Comparison of ENCODE assay signal across 17 cellular contexts in the genomic region with DNA sequence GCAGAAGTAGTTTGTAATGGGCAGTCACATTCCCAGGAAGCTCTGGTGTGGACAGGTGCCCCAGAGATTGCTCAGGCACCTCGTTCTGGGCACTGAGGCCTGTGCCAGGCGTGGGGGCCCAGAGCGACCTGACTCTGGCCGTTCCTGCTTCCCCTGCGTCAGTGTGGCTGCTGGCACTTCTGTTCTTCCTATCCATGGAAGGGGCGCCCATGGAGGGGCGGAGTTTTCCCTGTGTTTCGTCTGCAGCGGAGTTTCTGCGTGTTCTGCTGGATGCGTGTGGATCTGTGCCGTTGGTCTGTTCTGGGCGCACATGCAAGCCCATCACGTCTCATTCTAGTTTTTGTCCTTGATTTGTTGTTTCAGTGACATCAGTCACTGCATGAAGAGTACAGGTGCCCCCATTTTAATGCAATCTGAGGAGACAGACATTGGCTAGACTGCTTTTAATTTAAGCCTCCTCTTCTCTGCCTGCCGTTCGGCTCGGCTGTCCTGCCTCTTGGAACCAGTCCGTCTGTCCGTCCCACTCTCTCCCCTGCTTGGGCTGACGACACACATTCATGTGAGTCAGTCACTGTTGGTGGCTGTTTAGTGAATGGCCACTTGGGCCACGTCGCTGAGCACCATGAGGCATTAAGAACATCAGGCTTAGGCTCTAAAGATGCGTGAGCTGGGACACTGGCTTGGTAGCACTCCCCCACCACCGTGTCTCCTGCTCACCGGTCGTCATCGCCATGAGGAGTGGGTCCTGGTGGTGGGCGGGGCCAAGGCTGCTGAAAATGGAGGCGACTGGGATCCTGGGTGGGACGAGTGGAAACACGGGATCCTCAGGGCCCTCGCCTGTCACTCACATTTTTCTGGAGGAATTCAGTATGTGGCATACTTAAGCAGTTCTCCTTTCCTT.
DNase-seq lines count a peak whose midpoint lies in the region; ATAC-seq and TF ChIP-seq lines count a peak whose summit lies in the region.
"Had no signal": no experiment of that assay in that cellular context is flagged by ENCODE, and none has a peak within 500 bp of the region (broad histone marks: within the 10 kb centered on the region; RNA-seq: fewer than 3 reads in every experiment).

No MANE protein-coding gene starts in this region.

- H3K4me1 ChIP-seq in Peyer's patch (no peaks in the 10 kb centered on the region), breast epithelium (no peaks in the 10 kb centered on the region)
- H3K4me1 ChIP-seq: Caco-2 had no signal

- H3K9me3 ChIP-seq in Peyer's patch (peaks cover 0 to 5% (median 0%) of the 10 kb centered on the region in 4 donors), breast epithelium (no peaks in the 10 kb centered on the region)
- H3K9me3 ChIP-seq: Caco-2 had no signal

- intact Hi-C loops in breast epithelium (cut with DNase I; ENCODE audit: low total_unique reads), result no loop called here

- H3K27ac ChIP-seq in Peyer's patch (no peak overlapping the region), breast epithelium (no peak overlapping the region)
- H3K27ac ChIP-seq: 22Rv1, BLaER1, HL-60 had no signal

- no peak overlapping the region for H3K4me3 ChIP-seq in Peyer's patch
- no peak overlapping the region for H3K4me3 ChIP-seq in breast epithelium
- H3K4me3 ChIP-seq: BLaER1 had no signal

- H3K36me3 ChIP-seq in Peyer's patch (peaks cover 0 to 21% (median 0%) of the 10 kb centered on the region in 3 donors), breast epithelium (no peaks in the 10 kb centered on the region)

- H3K27me3 ChIP-seq in Peyer's patch (no peaks in the 10 kb centered on the region), breast epithelium (no peaks in the 10 kb centered on the region)
- H3K27me3 ChIP-seq: BLaER1 had no signal

- peaks cover 3% of the 10 kb centered on the region for H3K9me3 Mint-ChIP-seq in neural crest cell
- peaks cover 19 to 25% of the 10 kb centered on the region in 2 donors for H3K9me3 Mint-ChIP-seq in stimulated activated naive B cell treated with anti-CD40 and anti-IgM and Interleukin-4, amounts not matched to agents 10 μg/mL and 1 μg/mL and 100 μg/mL, for 72 hours
- H3K9me3 Mint-ChIP-seq: HFFc6 had no signal

- TF ChIP-seq POLR2A in Peyer's patch (IDR thresholded peaks at IDR 0.05), result no peak
- no peak for TF ChIP-seq POLR2A in breast epithelium (IDR thresholded peaks at IDR 0.05)

- DNase-seq in activated effector memory CD4-positive, alpha-beta T cell treated with anti-CD3 and anti-CD28 coated beads, Interleukin-2, amount 50 U/mL, for 16 hours, result peak; percentile 44
- no peak for DNase-seq in activated effector memory CD4-positive, alpha-beta T cell treated with Interleukin-2 at 50 U/mL for 16 hours
- peak in 2 of 3 donors; percentile 30 to 42 for DNase-seq in Peyer's patch
- no peak for DNase-seq in neural crest cell (ENCODE audit: low read depth, low spot score)
- no peak for DNase-seq in stimulated activated naive B cell treated with anti-CD40 and anti-IgM and Interleukin-4, amounts not matched to agents 10 μg/mL and 1 μg/mL and 100 μg/mL, for 72 hours
- DNase-seq in breast epithelium (ENCODE audit: low spot score in 2 of 2), result no peak
- DNase-seq in NCI-H146 (lab: John Stamatoyannopoulos, UW), result no peak
- DNase-seq: CD8-positive, alpha-beta memory T cell; DND-41; GDM1; HCEC 1CT; HFFc6 had no signal

- H3K4me1 Mint-ChIP-seq in neural crest cell, result peaks cover 9% of the 10 kb centered on the region
- H3K4me1 Mint-ChIP-seq in stimulated activated naive B cell treated with anti-CD40 and anti-IgM and Interleukin-4, amounts not matched to agents 10 μg/mL and 1 μg/mL and 100 μg/mL, for 72 hours, result peaks cover 24 to 34% of the 10 kb centered on the region in 2 donors

- H3K27me3 Mint-ChIP-seq in neural crest cell (ENCODE audit: low read depth), result no peaks in the 10 kb centered on the region
- no peaks in the 10 kb centered on the region for H3K27me3 Mint-ChIP-seq in stimulated activated naive B cell treated with anti-CD40 and anti-IgM and Interleukin-4, amounts not matched to agents 10 μg/mL and 1 μg/mL and 100 μg/mL, for 72 hours
- H3K27me3 Mint-ChIP-seq: CD8-positive, alpha-beta memory T cell had no signal

- H3K27ac Mint-ChIP-seq in neural crest cell (ENCODE audit: unreplicated experiment), result peak overlapping the region; percentile 51
- H3K27ac Mint-ChIP-seq in stimulated activated naive B cell treated with anti-CD40 and anti-IgM and Interleukin-4, amounts not matched to agents 10 μg/mL and 1 μg/mL and 100 μg/mL, for 72 hours, result peak overlapping the region; percentile 47
- H3K27ac Mint-ChIP-seq: HFFc6 had no signal

- ATAC-seq in stimulated activated naive B cell treated with anti-CD40 and anti-IgM and Interleukin-4, amounts not matched to agents 10 μg/mL and 1 μg/mL and 100 μg/mL, for 72 hours (replicated peaks), result no peak
- no peak for ATAC-seq in HG02840 (IDR thresholded peaks at IDR 0.05; ENCODE audit: low FRiP score, unreplicated experiment)

- no peak overlapping the region for H3K4me3 Mint-ChIP-seq in neural crest cell
- H3K4me3 Mint-ChIP-seq in stimulated activated naive B cell treated with anti-CD40 and anti-IgM and Interleukin-4, amounts not matched to agents 10 μg/mL and 1 μg/mL and 100 μg/mL, for 72 hours, result no peak overlapping the region
- H3K4me3 Mint-ChIP-seq: HFFc6 had no signal

- no peak for TF ChIP-seq CTCF in Peyer's patch (IDR thresholded peaks at IDR 0.05)
- TF ChIP-seq CTCF in neural crest cell (conservative IDR thresholded peaks at IDR 0.05), result no peak
- TF ChIP-seq CTCF in breast epithelium (IDR thresholded peaks at IDR 0.05), result no peak

- peaks cover 10% of the 10 kb centered on the region for H3K36me3 Mint-ChIP-seq in neural crest cell (ENCODE audit: low read depth)
- H3K36me3 Mint-ChIP-seq in stimulated activated naive B cell treated with anti-CD40 and anti-IgM and Interleukin-4, amounts not matched to agents 10 μg/mL and 1 μg/mL and 100 μg/mL, for 72 hours, result peaks cover 65 to 72% of the 10 kb centered on the region in 2 donors

Comparison
In these comparisons a context has a peak if more than half of its experiments do, and no peak if none do; other contexts are left out.
1. DNase-seq: peak in activated effector memory CD4-positive, alpha-beta T cell treated with anti-CD3 and anti-CD28 coated beads, Interleukin-2, amount 50 U/mL, for 16 hours (single experiment) and Peyer's patch (2 of 3); none in activated effector memory CD4-positive, alpha-beta T cell treated with Interleukin-2 at 50 U/mL for 16 hours (single experiment), neural crest cell (single experiment), stimulated activated naive B cell treated with anti-CD40 and anti-IgM and Interleukin-4, amounts not matched to agents 10 μg/mL and 1 μg/mL and 100 μg/mL, for 72 hours (single experiment), breast epithelium (0 of 2) and NCI-H146 (single experiment).